In genomic region chr2:46315103-46315890, GRCh38 we compare ENCODE assay signal across 8 cellular contexts. TPM values are rescaled to one million over a fixed set of nuclear protein-coding genes. Genes with fewer than 3 reads are reported as not detected.
DNase-seq lines count a peak whose midpoint lies in the region; ATAC-seq, FAIRE-seq and TF ChIP-seq lines count a peak whose summit lies in the region.

No MANE protein-coding gene starts in this region.

- peak overlapping the region in 3 of 10 donors; percentile 4 to 12 (median 10) for H3K4me3 ChIP-seq in heart right ventricle
- H3K4me3 ChIP-seq in small intestine (ENCODE audit: low read depth in 1 of 2, low read length in 2 of 2), result no peak overlapping the region

- FAIRE-seq in small intestine (lab: Jason Lieb, UNC), result no peak

- H3K4me1 ChIP-seq in heart right ventricle (peaks cover 52 to 100% (median 96%) of the 10 kb centered on the region in 9 donors), small intestine (ENCODE audit: control insufficient read depth in 2 of 2, insufficient read depth in 1 of 2, low read depth in 1 of 2, low read length in 1 of 2) (peaks cover 14 to 33% of the 10 kb centered on the region in 2 donors)

- H3K4me1 Mint-ChIP-seq in progenitor cell of endocrine pancreas (ENCODE audit: low read depth), result peaks cover 15% of the 10 kb centered on the region

- WGBS in heart right ventricle, 2 donors, result 11 to 17% methylated on average over 11 of the region's 11 CpGs
- WGBS in small intestine, 3 donors, result 8 to 23% (median 21%) methylated on average over 11 of the region's 11 CpGs

- peak overlapping the region; percentile 75 for H3K27ac ChIP-seq in VCaP
- peak overlapping the region; percentile 49 to 99 (median 87) for H3K27ac ChIP-seq in heart right ventricle
- H3K27ac ChIP-seq in small intestine (ENCODE audit: low read depth in 1 of 2, low read length in 1 of 2), result peak overlapping the region; percentile 79 to 80

- no peaks in the 10 kb centered on the region for H3K27me3 ChIP-seq in heart right ventricle
- H3K27me3 ChIP-seq in small intestine (ENCODE audit: control insufficient read depth in 2 of 2, insufficient read depth in 2 of 2, low read length in 2 of 2), result no peaks in the 10 kb centered on the region

- intact Hi-C loops in heart right ventricle (cut with DNase I), result loop anchor here in 2 of 10 donors (5.0 kb wide), 2 partner anchors 37 to 288 kb away; no protein-coding TSS in a partner anchor

- no peaks in the 10 kb centered on the region for H3K9me3 Mint-ChIP-seq in progenitor cell of endocrine pancreas (ENCODE audit: low read depth)

- TF ChIP-seq CTCF in VCaP (conservative IDR thresholded peaks at IDR 0.05) (no peak), heart right ventricle (IDR thresholded peaks at IDR 0.05) (no peak), progenitor cell of endocrine pancreas (IDR thresholded peaks at IDR 0.05; ENCODE audit: unreplicated experiment) (no peak)

- POLR2A ChIA-PET in HEK293T (lab: Yijun Ruan, JAX), result no interaction called here

- DNase-seq in activated T-cell treated with anti-CD3 and anti-CD28 coated beads, Interleukin-2, amount 50 U/mL, for 48 hours, result peak; percentile 43 to 58
- no peak for DNase-seq in activated T-cell treated with anti-CD3 and anti-CD28 coated beads, Interleukin-2, amount 50 U/mL, for 1 hour
- DNase-seq in heart right ventricle (peak; percentile 88 to 94), small intestine (peak; percentile 99), progenitor cell of endocrine pancreas (ENCODE audit: low spot score, unreplicated experiment) (no peak), HEK293T (ENCODE audit: extremely low spot score) (no peak)

- H3K27ac Mint-ChIP-seq in progenitor cell of endocrine pancreas, result no peak overlapping the region

- no peaks in the 10 kb centered on the region for H3K9me3 ChIP-seq in heart right ventricle
- H3K9me3 ChIP-seq in small intestine (ENCODE audit: control insufficient read depth, low read depth), result no peaks in the 10 kb centered on the region

- H3K36me3 ChIP-seq in heart right ventricle (peaks cover 0 to 16% (median 0%) of the 10 kb centered on the region in 9 donors), small intestine (ENCODE audit: control insufficient read depth in 2 of 2, insufficient read depth in 2 of 2, low read length in 2 of 2) (peaks cover 0 to 1% of the 10 kb centered on the region in 2 donors)

- no peaks in the 10 kb centered on the region for H3K36me3 Mint-ChIP-seq in progenitor cell of endocrine pancreas (ENCODE audit: insufficient read depth)

- H3K4me3 Mint-ChIP-seq in progenitor cell of endocrine pancreas (ENCODE audit: low read depth), result no peak overlapping the region

- peak; percentile 91 to 94 (median 92) for ATAC-seq in heart right ventricle
- ATAC-seq in HG03139 (IDR thresholded peaks at IDR 0.05; ENCODE audit: unreplicated experiment), result no peak

- CTCF ChIA-PET in HEK293T (lab: Yijun Ruan, JAX), result no interaction called here

- peaks cover 38% of the 10 kb centered on the region for H3K27me3 Mint-ChIP-seq in progenitor cell of endocrine pancreas

TF ChIP-seq in HEK293T, 16 proteins besides CTCF, POLR2A, EP300 and RAD21:
- no peak for TF ChIP-seq SP1 (IDR thresholded peaks at IDR 0.05)
- no peak for TF ChIP-seq FOXM1 (IDR thresholded peaks at IDR 0.05; ENCODE audit: borderline replicate concordance)
- TF ChIP-seq FOXA1 (IDR thresholded peaks at IDR 0.05), result no peak
- no peak for TF ChIP-seq BHLHE40 (IDR thresholded peaks at IDR 0.05; ENCODE audit: borderline replicate concordance)
- no peak for TF ChIP-seq ARNT (IDR thresholded peaks at IDR 0.05)
- no peak for TF ChIP-seq TARDBP (IDR thresholded peaks at IDR 0.05)
- no peak for TF ChIP-seq HDGF (IDR thresholded peaks at IDR 0.05; ENCODE audit: borderline replicate concordance)
- TF ChIP-seq SUZ12 (IDR thresholded peaks at IDR 0.05), result no peak
- TF ChIP-seq FOXK2 (IDR thresholded peaks at IDR 0.05), result no peak
- TF ChIP-seq CTBP1 (IDR thresholded peaks at IDR 0.05; ENCODE audit: borderline replicate concordance), result no peak
- no peak for TF ChIP-seq L3MBTL2 (conservative IDR thresholded peaks at IDR 0.05)

RNA-seq across cellular contexts. Expression of gene EPAS1, which starts 18.1 kb away (rescaled TPM):
- total RNA-seq in heart right ventricle (100 to 1,000 TPM; 176 to 415 (median 210) TPM), progenitor cell of endocrine pancreas (5.1 and 5.9 TPM in 2 replicates)
- polyA plus RNA-seq in heart right ventricle (100 to 1,000 TPM; 112 to 119 TPM), small intestine (100 to 1,000 TPM in 1 of 3 donors, 10 to 100 TPM in 2; 63.0 to 106 (median 65.3) TPM)

Comparison
In these comparisons a context has a peak if more than half of its experiments do, and no peak if none do; other contexts are left out.
1. DNase-seq: peak in activated T-cell treated with anti-CD3 and anti-CD28 coated beads, Interleukin-2, amount 50 U/mL, for 48 hours (2 of 2), heart right ventricle (2 of 2) and small intestine (single experiment); none in activated T-cell treated with anti-CD3 and anti-CD28 coated beads, Interleukin-2, amount 50 U/mL, for 1 hour (single experiment), progenitor cell of endocrine pancreas (single experiment) and HEK293T (single experiment).
2. RNA of gene EPAS1, which starts 18.1 kb away (total RNA-seq): 176 to 415 TPM in heart right ventricle; 5.1 to 5.9 TPM in progenitor cell of endocrine pancreas; every median in the first group is over 10 times any median in the second.
3. Peak in every context shown above with its lines, with median percentiles within 50 percentile points of each other: H3K27ac ChIP-seq.